Comparison of ENCODE assay signal across 13 cellular contexts in genomic region chr5:10655041-10655685, GRCh38.
DNase-seq lines count a peak whose midpoint lies in the region; ATAC-seq, FAIRE-seq and TF ChIP-seq lines count a peak whose summit lies in the region.
"Had no signal": no experiment of that assay in that cellular context is flagged by ENCODE, and none has a peak within 500 bp of the region (broad histone marks: within the 10 kb centered on the region; RNA-seq: fewer than 3 reads in every experiment).

No MANE protein-coding gene starts in this region.

- no peak overlapping the region for H3K27ac Mint-ChIP-seq in activated CD8-positive, alpha-beta T cell treated with anti-CD3 and anti-CD28 coated beads for 36 hours
- H3K27ac Mint-ChIP-seq: activated CD8-positive, alpha-beta memory T cell treated with anti-CD3 and anti-CD28 coated beads, Interleukin-2, amount 10 ng/mL, durations not matched to agents 7 days and 5 days; T-helper 17 cell had no signal

- H3K9me3 Mint-ChIP-seq in activated CD8-positive, alpha-beta T cell treated with anti-CD3 and anti-CD28 coated beads for 36 hours = peaks cover 4% of the 10 kb centered on the region

- H3K9me3 ChIP-seq in mucosa of descending colon = no peaks in the 10 kb centered on the region
- H3K9me3 ChIP-seq: adrenal gland, Caco-2 had no signal

- no peaks in the 10 kb centered on the region for H3K4me1 Mint-ChIP-seq in activated CD8-positive, alpha-beta T cell treated with anti-CD3 and anti-CD28 coated beads for 36 hours (ENCODE audit: low read depth)
- H3K4me1 Mint-ChIP-seq: activated CD8-positive, alpha-beta memory T cell treated with anti-CD3 and anti-CD28 coated beads, Interleukin-2, amount 10 ng/mL, durations not matched to agents 7 days and 5 days had no signal

- H3K4me1 ChIP-seq in mucosa of descending colon (ENCODE audit: low read depth) = no peaks in the 10 kb centered on the region
- H3K4me1 ChIP-seq: adrenal gland, Caco-2 had no signal

- H3K4me3 ChIP-seq in mucosa of descending colon = no peak overlapping the region
- H3K4me3 ChIP-seq: adrenal gland had no signal

- CTCF ChIA-PET in activated CD8-positive, alpha-beta T cell treated with anti-CD3 and anti-CD28 coated beads for 36 hours (lab: Charles Lee) = no interaction called here

- H3K36me3 Mint-ChIP-seq in activated CD8-positive, alpha-beta T cell treated with anti-CD3 and anti-CD28 coated beads for 36 hours (ENCODE audit: low read depth) = peaks cover 3% of the 10 kb centered on the region

- H3K36me3 ChIP-seq in mucosa of descending colon (ENCODE audit: low read depth) = no peaks in the 10 kb centered on the region
- H3K36me3 ChIP-seq: adrenal gland had no signal

- no peak overlapping the region for H3K4me3 Mint-ChIP-seq in activated CD8-positive, alpha-beta T cell treated with anti-CD3 and anti-CD28 coated beads for 36 hours
- H3K4me3 Mint-ChIP-seq: activated CD8-positive, alpha-beta memory T cell treated with anti-CD3 and anti-CD28 coated beads, Interleukin-2, amount 10 ng/mL, durations not matched to agents 7 days and 5 days; T-helper 17 cell had no signal

- FAIRE-seq in GM12891 (lab: Jason Lieb, UNC) = no peak

- POLR2A ChIA-PET in activated CD8-positive, alpha-beta T cell treated with anti-CD3 and anti-CD28 coated beads for 36 hours (lab: Charles Lee) = no interaction called here

- no peak for DNase-seq in GM12891 (ENCODE audit: insufficient read length, low spot score)
- DNase-seq in NCI-H2171 treated with DMSO at 0.1 percent for 48 hours (lab: John Stamatoyannopoulos, UW) = peak; percentile 51
- no peak for DNase-seq in mucosa of descending colon
- no peak for DNase-seq in activated CD8-positive, alpha-beta memory T cell treated with anti-CD3 and anti-CD28 coated beads for 24 hours
- DNase-seq in activated CD8-positive, alpha-beta T cell treated with anti-CD3 and anti-CD28 coated beads for 36 hours = no peak
- no peak for DNase-seq in HuH-7 (ENCODE audit: low spot score)
- DNase-seq: activated CD8-positive, alpha-beta memory T cell treated with anti-CD3 and anti-CD28 coated beads, Interleukin-2, amount 10 ng/mL, durations not matched to agents 7 days and 5 days; adrenal gland; left ventricle myocardium superior; stimulated activated CD4-positive, alpha-beta T cell treated with anti-CD3 and anti-CD28 coated beads, Interleukin-15, amount 100 ng/mL, for 24 hours; T-helper 17 cell had no signal

- no peak for TF ChIP-seq CTCF in mucosa of descending colon (IDR thresholded peaks at IDR 0.05)
- TF ChIP-seq CTCF in activated CD8-positive, alpha-beta T cell treated with anti-CD3 and anti-CD28 coated beads for 36 hours (IDR thresholded peaks at IDR 0.05) = no peak

- no peak for TF ChIP-seq POLR2A in GM12891 (IDR thresholded peaks at IDR 0.05; ENCODE audit: low read depth, low read length)

- H3K27me3 Mint-ChIP-seq in activated CD8-positive, alpha-beta T cell treated with anti-CD3 and anti-CD28 coated beads for 36 hours = no peaks in the 10 kb centered on the region
- H3K27me3 Mint-ChIP-seq: activated CD8-positive, alpha-beta memory T cell treated with anti-CD3 and anti-CD28 coated beads, Interleukin-2, amount 10 ng/mL, durations not matched to agents 7 days and 5 days; T-helper 17 cell had no signal

- intact Hi-C loops in mucosa of descending colon (cut with DNase I, micrococcal nuclease) = no loop called here
- intact Hi-C loops in activated CD8-positive, alpha-beta T cell treated with anti-CD3 and anti-CD28 coated beads for 36 hours (cut with micrococcal nuclease) = no loop called here

- peak; percentile 65 for ATAC-seq in GM21619 (IDR thresholded peaks at IDR 0.05; ENCODE audit: unreplicated experiment)
- ATAC-seq in mucosa of descending colon = peak; percentile 20
- no peak for ATAC-seq in activated CD8-positive, alpha-beta T cell treated with anti-CD3 and anti-CD28 coated beads for 36 hours
- ATAC-seq: activated CD8-positive, alpha-beta memory T cell treated with anti-CD3 and anti-CD28 coated beads, Interleukin-2, amount 10 ng/mL, durations not matched to agents 7 days and 5 days; left ventricle myocardium superior; T-helper 17 cell had no signal

TF ChIP-seq in GM12891, 5 proteins besides CTCF, POLR2A, EP300 and RAD21:
- TF ChIP-seq POLR2AphosphoS5 (IDR thresholded peaks at IDR 0.05; ENCODE audit: low read depth, low read length) (peak; percentile 64; the same call in 1 of the 2 replicates), TAF1 (IDR thresholded peaks at IDR 0.05; ENCODE audit: low read depth, low read length) (no peak)
